Comparison of ENCODE assay signal across 15 cellular contexts in genomic region chr19:10549733-10550132, GRCh38. TPM values are rescaled to one million over a fixed set of nuclear protein-coding genes. Genes with fewer than 3 reads are reported as not detected.
A peak's percentile ranks its signal among the peaks of the same experiment; 100 is the strongest.
DNase-seq lines count a peak whose midpoint lies in the region; ATAC-seq and TF ChIP-seq lines count a peak whose summit lies in the region.
"Had no signal": no experiment of that assay in that cellular context is flagged by ENCODE, and none has a peak within 500 bp of the region (broad histone marks: within the 10 kb centered on the region; RNA-seq: fewer than 3 reads in every experiment).

No MANE protein-coding gene starts in this region.

- ATAC-seq in T-helper 17 cell (no peak), GM18498 (IDR thresholded peaks at IDR 0.05; ENCODE audit: unreplicated experiment) (no peak)
- ATAC-seq in stimulated activated memory B cell treated with anti-CD40 and anti-IgM and Interleukin-4, amounts not matched to agents 10 μg/mL and 1 μg/mL and 100 μg/mL, for 72 hours: no peak

- H3K27me3 ChIP-seq in Karpas-422 (ENCODE audit: low read length): no peaks in the 10 kb centered on the region
- H3K27me3 ChIP-seq in adrenal gland: no peaks in the 10 kb centered on the region
- H3K27me3 ChIP-seq: BE2C had no signal

- TF ChIP-seq POLR2A in adrenal gland (IDR thresholded peaks at IDR 0.05): no peak

- no peaks in the 10 kb centered on the region for H3K9me3 Mint-ChIP-seq in endothelial cell (ENCODE audit: unreplicated experiment)
- H3K9me3 Mint-ChIP-seq in stimulated activated memory B cell treated with anti-CD40 and anti-IgM and Interleukin-4, amounts not matched to agents 10 μg/mL and 1 μg/mL and 100 μg/mL, for 72 hours: no peaks in the 10 kb centered on the region
- H3K9me3 Mint-ChIP-seq: CD4-positive, CD25-positive, alpha-beta regulatory T cell; CD8-positive, alpha-beta memory T cell had no signal

- H3K27ac ChIP-seq in Karpas-422 (ENCODE audit: low read length): no peak overlapping the region
- H3K27ac ChIP-seq in adrenal gland: no peak overlapping the region
- H3K27ac ChIP-seq: HL-60 had no signal

- H3K9me3 ChIP-seq in Karpas-422 (ENCODE audit: low read length): no peaks in the 10 kb centered on the region
- no peaks in the 10 kb centered on the region for H3K9me3 ChIP-seq in T-helper 17 cell (ENCODE audit: control insufficient read depth, low read length, poor library complexity, severe bottlenecking)
- no peaks in the 10 kb centered on the region for H3K9me3 ChIP-seq in adrenal gland (replicated peaks in 1 of 3)
- H3K9me3 ChIP-seq: BE2C, HAP-1 had no signal

- H3K36me3 Mint-ChIP-seq in T-helper 17 cell (ENCODE audit: low read depth) (no peaks in the 10 kb centered on the region), endothelial cell (ENCODE audit: low read depth, unreplicated experiment) (peaks cover 8% of the 10 kb centered on the region)
- H3K36me3 Mint-ChIP-seq in stimulated activated memory B cell treated with anti-CD40 and anti-IgM and Interleukin-4, amounts not matched to agents 10 μg/mL and 1 μg/mL and 100 μg/mL, for 72 hours: peaks cover 47% of the 10 kb centered on the region

- H3K27me3 Mint-ChIP-seq in T-helper 17 cell: no peaks in the 10 kb centered on the region
- H3K27me3 Mint-ChIP-seq in endothelial cell (ENCODE audit: unreplicated experiment): no peaks in the 10 kb centered on the region
- H3K27me3 Mint-ChIP-seq in stimulated activated memory B cell treated with anti-CD40 and anti-IgM and Interleukin-4, amounts not matched to agents 10 μg/mL and 1 μg/mL and 100 μg/mL, for 72 hours: no peaks in the 10 kb centered on the region
- H3K27me3 Mint-ChIP-seq: CD4-positive, CD25-positive, alpha-beta regulatory T cell; CD8-positive, alpha-beta memory T cell had no signal

- H2AFZ ChIP-seq in Karpas-422 (ENCODE audit: low read length): no peak overlapping the region

- 85 to 92% (median 90%) methylated on average over 6 to 7 of the region's 7 CpGs for WGBS in adrenal gland, 4 donors

- peaks cover 6% of the 10 kb centered on the region for H3K79me2 ChIP-seq in Karpas-422 (ENCODE audit: low read length)

- no peak for TF ChIP-seq CTCF in endothelial cell (IDR thresholded peaks at IDR 0.05; ENCODE audit: unreplicated experiment)
- TF ChIP-seq CTCF in adrenal gland (IDR thresholded peaks at IDR 0.05): no peak

- H3K9me2 ChIP-seq in Karpas-422 (replicated peaks; ENCODE audit: insufficient read depth, low read length): no peaks in the 10 kb centered on the region

- peak overlapping the region; percentile 27 for H3K27ac Mint-ChIP-seq in T-helper 17 cell
- H3K27ac Mint-ChIP-seq in endothelial cell (ENCODE audit: unreplicated experiment): no peak overlapping the region
- H3K27ac Mint-ChIP-seq in stimulated activated memory B cell treated with anti-CD40 and anti-IgM and Interleukin-4, amounts not matched to agents 10 μg/mL and 1 μg/mL and 100 μg/mL, for 72 hours: peak overlapping the region; percentile 44
- H3K27ac Mint-ChIP-seq: CD4-positive, CD25-positive, alpha-beta regulatory T cell had no signal

- no peak overlapping the region for H3K4me2 ChIP-seq in Karpas-422 (ENCODE audit: low read depth, low read length, poor library complexity, severe bottlenecking)

- no peak overlapping the region for H3K9ac ChIP-seq in Karpas-422 (ENCODE audit: low read length)

- DNase-seq in Karpas-422: peak; percentile 37
- DNase-seq in T-helper 17 cell: no peak
- DNase-seq in endothelial cell (ENCODE audit: low spot score): no peak
- no peak for DNase-seq in DMS 273 treated with DMSO at 0.1 percent for 48 hours (lab: John Stamatoyannopoulos, UW)
- no peak for DNase-seq in adrenal gland
- DNase-seq: ACHN; BE2C; C1 segment of cervical spinal cord; CD4-positive, CD25-positive, alpha-beta regulatory T cell; CD8-positive, alpha-beta memory T cell; COR-L47 had no signal

- H3K4me1 ChIP-seq in Karpas-422 (ENCODE audit: low read length) (peaks cover 3% of the 10 kb centered on the region), adrenal gland (replicated peaks in 1 of 2) (peaks cover 1 to 9% of the 10 kb centered on the region in 2 donors)
- H3K4me1 ChIP-seq: BE2C, HAP-1 had no signal

- H3K36me3 ChIP-seq in Karpas-422 (ENCODE audit: insufficient read depth, low read length): peaks cover 25% of the 10 kb centered on the region
- peaks cover 0 to 71% of the 10 kb centered on the region in 2 donors for H3K36me3 ChIP-seq in adrenal gland (replicated peaks in 1 of 2)

- intact Hi-C loops in adrenal gland (cut with DNase I): no loop called here

- no peak overlapping the region for H3K4me3 ChIP-seq in Karpas-422 (ENCODE audit: low read length)
- no peak overlapping the region for H3K4me3 ChIP-seq in adrenal gland
- H3K4me3 ChIP-seq: HAP-1 had no signal

- no peaks in the 10 kb centered on the region for H4K20me1 ChIP-seq in Karpas-422 (ENCODE audit: insufficient read depth, low read depth, low read length)

- H3K4me1 Mint-ChIP-seq in T-helper 17 cell: peaks cover 24% of the 10 kb centered on the region
- no peaks in the 10 kb centered on the region for H3K4me1 Mint-ChIP-seq in endothelial cell (ENCODE audit: unreplicated experiment)
- peaks cover 36% of the 10 kb centered on the region for H3K4me1 Mint-ChIP-seq in stimulated activated memory B cell treated with anti-CD40 and anti-IgM and Interleukin-4, amounts not matched to agents 10 μg/mL and 1 μg/mL and 100 μg/mL, for 72 hours

- H3K4me3 Mint-ChIP-seq in T-helper 17 cell (no peak overlapping the region), endothelial cell (ENCODE audit: unreplicated experiment) (peak overlapping the region; percentile 29)
- H3K4me3 Mint-ChIP-seq in stimulated activated memory B cell treated with anti-CD40 and anti-IgM and Interleukin-4, amounts not matched to agents 10 μg/mL and 1 μg/mL and 100 μg/mL, for 72 hours: no peak overlapping the region
- H3K4me3 Mint-ChIP-seq: CD4-positive, CD25-positive, alpha-beta regulatory T cell had no signal

RNA-seq across cellular contexts. Expression of gene ATG4D, which starts 6.0 kb away (rescaled TPM):
- total RNA-seq in Karpas-422 (2014; rRNA removed; shearing (Covaris generic); ENCODE audit: low replicate concordance): 7.0 and 15.2 TPM in 2 replicates
- total RNA-seq in T-helper 17 cell: 10 to 100 TPM; 70.6 to 70.7 TPM
- 11.8 TPM for total RNA-seq in endothelial cell (ENCODE audit: unreplicated experiment)
- 10 to 100 TPM; 26.4 to 93.7 (median 38.5) TPM for total RNA-seq in adrenal gland
- 10 to 100 TPM in 2 of 3 donors, 1 to 10 TPM in 1; 7.4 to 58.2 (median 53.2) TPM for polyA plus RNA-seq in adrenal gland

RNA-seq across cellular contexts. Expression of gene KRI1, which starts 16.1 kb away (rescaled TPM):
- total RNA-seq in Karpas-422 (2014; rRNA removed; shearing (Covaris generic); ENCODE audit: low replicate concordance): 30.0 and 41.7 TPM in 2 replicates
- 10 to 100 TPM; 33.9 to 43.7 TPM for total RNA-seq in T-helper 17 cell
- 25.2 TPM for total RNA-seq in endothelial cell (ENCODE audit: unreplicated experiment)
- total RNA-seq in adrenal gland: 10 to 100 TPM in 7 of 8 donors, 1 to 10 TPM in 1; 7.1 to 32.4 (median 18.8) TPM
- 10 to 100 TPM; 29.7 to 69.0 (median 29.8) TPM for polyA plus RNA-seq in adrenal gland

RNA-seq across cellular contexts. Expression of gene CDKN2D, which starts 19.0 kb away (rescaled TPM):
- 2.3 and 3.7 TPM in 2 replicates for total RNA-seq in Karpas-422 (2014; rRNA removed; shearing (Covaris generic); ENCODE audit: low replicate concordance)
- 10 to 100 TPM; 71.0 to 83.3 TPM for total RNA-seq in T-helper 17 cell
- 8.1 TPM for total RNA-seq in endothelial cell (ENCODE audit: unreplicated experiment)
- 10 to 100 TPM in 1 of 8 donors, 1 to 10 TPM in 7; 1.9 to 15.1 (median 6.4) TPM for total RNA-seq in adrenal gland
- polyA plus RNA-seq in adrenal gland: 10 to 100 TPM in 2 of 3 donors, 1 to 10 TPM in 1; 7.4 to 11.2 (median 10.0) TPM

RNA-seq across cellular contexts. Expression of gene S1PR5, which starts 32.5 kb away (rescaled TPM):
- not detected in 2 replicates for total RNA-seq in Karpas-422 (2014; rRNA removed; shearing (Covaris generic); ENCODE audit: low replicate concordance)
- total RNA-seq in T-helper 17 cell (1 to 10 TPM in 1 of 2 donors, under 1 TPM in 1; 0.50 to 1.3 TPM), endothelial cell (ENCODE audit: unreplicated experiment) (not detected), adrenal gland (1 to 10 TPM in 2 of 8 donors, under 1 TPM in 5, not detected in 1; 0.14 to 3.0 (median 0.55) TPM)
- under 1 TPM; 0.37 to 0.97 (median 0.51) TPM for polyA plus RNA-seq in adrenal gland
- total RNA-seq: CD4-positive, CD25-positive, alpha-beta regulatory T cell had no signal

RNA-seq across cellular contexts. Expression of gene AP1M2, which starts 37.4 kb away (rescaled TPM):
- total RNA-seq in Karpas-422 (2014; rRNA removed; shearing (Covaris generic); ENCODE audit: low replicate concordance): not detected in 2 replicates
- total RNA-seq in T-helper 17 cell: 1 to 10 TPM in 1 of 2 donors, not detected in 1; 2.0 TPM
- total RNA-seq in endothelial cell (ENCODE audit: unreplicated experiment): 7.5 TPM
- total RNA-seq in adrenal gland: under 1 TPM in 2 of 8 donors, not detected in 6; 0.19 to 0.43 TPM
- under 1 TPM in 2 of 3 donors, not detected in 1; 0.10 to 0.97 TPM for polyA plus RNA-seq in adrenal gland
- total RNA-seq: CD4-positive, CD25-positive, alpha-beta regulatory T cell; CD8-positive, alpha-beta memory T cell had no signal
- polyA plus RNA-seq: CD4-positive, CD25-positive, alpha-beta regulatory T cell; CD8-positive, alpha-beta memory T cell had no signal
